Comparison of ENCODE assay signal across 8 cellular contexts in genomic region chr13:46796515-46797467, GRCh38. TPM values are rescaled to one million over a fixed set of nuclear protein-coding genes. Genes with fewer than 3 reads are reported as not detected.
DNase-seq lines count a peak whose midpoint lies in the region; ATAC-seq and TF ChIP-seq lines count a peak whose summit lies in the region.

Gene ESD (minus strand): TSS chr13:46797161. CDS start chr13:46791413, 5,748 bp downstream.

- CTCF ChIA-PET in Calu3 (lab: Charles Lee), result no interaction called here

- H3K27ac ChIP-seq in HUES6 (ENCODE audit: low read depth, low read length), result peak within 1 kb of the TSS; percentile 62; the same call in 1 of the 2 replicates
- peak within 1 kb of the TSS; percentile 77 for H3K27ac ChIP-seq in OCI-LY3 (ENCODE audit: low read length)

- H3K9ac ChIP-seq in HUES6 (ENCODE audit: low read length), result peak within 1 kb of the TSS; percentile 93
- peak within 1 kb of the TSS; percentile 98 for H3K9ac ChIP-seq in OCI-LY3 (ENCODE audit: low read length)

- H3K27me3 Mint-ChIP-seq in Calu3 (ENCODE audit: unreplicated experiment), result no peaks in the 10 kb centered on the region

- 0 out of 2 replicates have a peak, but pooled peaks cover 4% of the 10 kb centered on the region for H3K36me3 ChIP-seq in HUES6 (ENCODE audit: control insufficient read depth, insufficient read depth, low read length)
- peaks cover 7% of the 10 kb centered on the region for H3K36me3 ChIP-seq in OCI-LY3 (replicated peaks; ENCODE audit: low read depth, low read length)
- no peaks in the 10 kb centered on the region for H3K36me3 ChIP-seq in mucosa of descending colon (ENCODE audit: low read depth)

- peak within 1 kb of the TSS; percentile 71 for H3K4me2 ChIP-seq in OCI-LY3 (ENCODE audit: low read length)

- H3K9me3 ChIP-seq in HUES6 (ENCODE audit: control insufficient read depth, insufficient read depth, low read depth, low read length) (no peaks in the 10 kb centered on the region), OCI-LY3 (ENCODE audit: insufficient read depth, low read length) (no peaks in the 10 kb centered on the region), mucosa of descending colon (no peaks in the 10 kb centered on the region)

- H3K4me3 Mint-ChIP-seq in Calu3 (ENCODE audit: low read depth, unreplicated experiment), result peak within 1 kb of the TSS; percentile 87

- intact Hi-C loops in Calu3 (cut with micrococcal nuclease; ENCODE audit: unreplicated experiment), result no loop called here
- intact Hi-C loops in mucosa of descending colon (cut with DNase I, micrococcal nuclease), result no loop called here

- H3K4me3 ChIP-seq in HUES6 (ENCODE audit: low read depth, low read length) (peak within 1 kb of the TSS; percentile 95), OCI-LY3 (ENCODE audit: low read length) (peak within 1 kb of the TSS; percentile 87), epithelial cell of esophagus (ENCODE audit: low read length) (peak within 1 kb of the TSS; percentile 83), mucosa of descending colon (peak within 1 kb of the TSS; percentile 51)

- BruUV-seq in Calu3 (replicated peaks; lab: Mats Ljungman, UMichigan), result TSS peak; percentile 64

- H3K4me1 ChIP-seq in HUES6 (ENCODE audit: control insufficient read depth, insufficient read depth, low read length) (peaks cover 22% of the 10 kb centered on the region), OCI-LY3 (ENCODE audit: low read length) (peaks cover 21% of the 10 kb centered on the region), mucosa of descending colon (ENCODE audit: low read depth) (peaks cover 12% of the 10 kb centered on the region)

- ATAC-seq in GM21423 (IDR thresholded peaks at IDR 0.05; ENCODE audit: unreplicated experiment) (peak; percentile 93), mucosa of descending colon (peak; percentile 98)

- H3K9me3 Mint-ChIP-seq in Calu3 (ENCODE audit: low read depth, unreplicated experiment), result no peaks in the 10 kb centered on the region

- H3K27me3 ChIP-seq in HUES6 (ENCODE audit: control insufficient read depth, insufficient read depth, low read length), result no peaks in the 10 kb centered on the region
- no peaks in the 10 kb centered on the region for H3K27me3 ChIP-seq in OCI-LY3 (ENCODE audit: low read depth, low read length)

- H3K4me1 Mint-ChIP-seq in Calu3 (ENCODE audit: low read depth, unreplicated experiment), result peaks cover 30% of the 10 kb centered on the region

- no peaks in the 10 kb centered on the region for H4K20me1 ChIP-seq in OCI-LY3 (ENCODE audit: insufficient read depth, low read length)

- peak within 1 kb of the TSS; percentile 82 for H3K27ac Mint-ChIP-seq in Calu3 (ENCODE audit: unreplicated experiment)

- DNase-seq in Calu3 (peak; percentile 90), activated T-cell treated with anti-CD3 and anti-CD28 coated beads for 1 hour (ENCODE audit: low read depth) (peak; percentile 88), epithelial cell of esophagus (ENCODE audit: low read depth) (peak; percentile 83), mucosa of descending colon (peak; percentile 96 to 99 (median 96))
- DNase-seq in stimulated activated CD8-positive, alpha-beta memory T cell treated with anti-CD3 and anti-CD28 coated beads, Interleukin-4, amount 100 ng/mL, for 24 hours (ENCODE audit: low read depth), result peak; percentile 89

- H2AFZ ChIP-seq in OCI-LY3 (ENCODE audit: low read depth, low read length), result peak within 1 kb of the TSS; percentile 79

- peaks cover 14% of the 10 kb centered on the region for H3K36me3 Mint-ChIP-seq in Calu3 (ENCODE audit: insufficient read depth, unreplicated experiment)

- H3K79me2 ChIP-seq in OCI-LY3 (ENCODE audit: low read length), result peaks cover 47% of the 10 kb centered on the region

- no peak for TF ChIP-seq CTCF in Calu3 (IDR thresholded peaks at IDR 0.05; ENCODE audit: unreplicated experiment)
- 0 out of 2 replicates have a peak, but pooled peaks have one; percentile 13 for TF ChIP-seq CTCF in OCI-LY3 (IDR thresholded peaks at IDR 0.05; ENCODE audit: low read depth, low read length)
- TF ChIP-seq CTCF in epithelial cell of esophagus (IDR thresholded peaks at IDR 0.05; ENCODE audit: insufficient read depth, low read depth, low read length, missing control alignments), result no peak
- no peak for TF ChIP-seq CTCF in mucosa of descending colon (IDR thresholded peaks at IDR 0.05)

RNA-seq across cellular contexts. Expression of gene ESD, which starts in this region (rescaled TPM):
- total RNA-seq in Calu3 (2022) (65.2 and 71.6 TPM in 2 replicates), mucosa of descending colon (10 to 100 TPM; 86.1 to 98.0 (median 97.0) TPM)

Comparison
In these comparisons a context has a peak if more than half of its experiments do, and no peak if none do; other contexts are left out.
1. Peak in every context shown above with its lines: DNase-seq, ATAC-seq, H3K4me3 ChIP-seq and H3K27ac ChIP-seq.